ENCODE assay signal across 7 cellular contexts in genomic region chr2:118865106-118865505, GRCh38. TPM values are rescaled to one million over a fixed set of nuclear protein-coding genes. Genes with fewer than 3 reads are reported as not detected.
A peak's percentile ranks its signal among the peaks of the same experiment; 100 is the strongest.
DNase-seq lines count a peak whose midpoint lies in the region; ATAC-seq and TF ChIP-seq lines count a peak whose summit lies in the region.

No MANE protein-coding gene starts in this region.

- TF ChIP-seq POLR2A in breast epithelium (IDR thresholded peaks at IDR 0.05), result no peak

- DNase-seq in GDM1 (lab: John Stamatoyannopoulos, UW), result peak; percentile 23
- peak; percentile 29 for DNase-seq in NCI-H748 (lab: John Stamatoyannopoulos, UW; ENCODE audit: unreplicated experiment)
- no peak for DNase-seq in breast epithelium (ENCODE audit: low spot score in 2 of 2)
- no peak for DNase-seq in lower lobe of right lung
- DNase-seq in epidermal melanocyte (ENCODE audit: insufficient read length, low spot score), result no peak

- TF ChIP-seq CTCF in breast epithelium (IDR thresholded peaks at IDR 0.05), result peak; percentile 14 to 58 (median 26)
- TF ChIP-seq CTCF in lower lobe of right lung (IDR thresholded peaks at IDR 0.05), result peak; percentile 52

- H3K4me3 ChIP-seq in breast epithelium (no peak overlapping the region), lower lobe of right lung (no peak overlapping the region)

- intact Hi-C loops in breast epithelium (cut with DNase I; ENCODE audit: low total_unique reads), result loop anchor here (10.0 kb wide), 2 partner anchors 640 to 820 kb away; no protein-coding TSS in a partner anchor
- intact Hi-C loops in lower lobe of right lung (cut with DNase I), result loop anchor here (10.0 kb wide), 1 partner anchor 660 kb away; no protein-coding TSS in a partner anchor

- no peak overlapping the region for H3K27ac ChIP-seq in breast epithelium
- no peak overlapping the region for H3K27ac ChIP-seq in lower lobe of right lung

- ATAC-seq in GM19467 (IDR thresholded peaks at IDR 0.05; ENCODE audit: unreplicated experiment), result peak; percentile 89
- peak; percentile 96 for ATAC-seq in HG03354 (IDR thresholded peaks at IDR 0.05; ENCODE audit: poor library complexity, severe bottlenecking, unreplicated experiment)
- peak; percentile 82 to 84 for ATAC-seq in lower lobe of right lung

- peaks cover 0 to 15% of the 10 kb centered on the region in 2 donors for H3K27me3 ChIP-seq in breast epithelium
- peaks cover 42% of the 10 kb centered on the region for H3K27me3 ChIP-seq in lower lobe of right lung (ENCODE audit: low read depth)

- H3K9me3 ChIP-seq in breast epithelium, result no peaks in the 10 kb centered on the region
- H3K9me3 ChIP-seq in lower lobe of right lung, result no peaks in the 10 kb centered on the region

- H3K36me3 ChIP-seq in breast epithelium (no peaks in the 10 kb centered on the region), lower lobe of right lung (no peaks in the 10 kb centered on the region)

- H3K4me1 ChIP-seq in breast epithelium, result no peaks in the 10 kb centered on the region
- no peaks in the 10 kb centered on the region for H3K4me1 ChIP-seq in lower lobe of right lung

RNA-seq across cellular contexts. Expression of gene EN1, which starts 17.7 kb away (rescaled TPM):
- total RNA-seq in breast epithelium, result 1 to 10 TPM in 2 of 3 donors, under 1 TPM in 1; 0.29 to 6.4 (median 1.6) TPM
- 0.15 TPM for total RNA-seq in lower lobe of right lung

Comparison
In these comparisons a context has a peak if more than half of its experiments do, and no peak if none do; other contexts are left out.
1. DNase-seq: peak in GDM1 (single experiment) and NCI-H748 (single experiment); none in breast epithelium (0 of 2), lower lobe of right lung (single experiment) and epidermal melanocyte (single experiment).
2. Peak in every context shown above with its lines, with median percentiles within 50 percentile points of each other: ATAC-seq.